ENCODE assay signal across 8 cellular contexts in genomic region chr11:6925636-6926207, GRCh38. TPM values are rescaled to one million over a fixed set of nuclear protein-coding genes. Genes with fewer than 3 reads are reported as not detected.
DNase-seq lines count a peak whose midpoint lies in the region; ATAC-seq, FAIRE-seq and TF ChIP-seq lines count a peak whose summit lies in the region.

No MANE protein-coding gene starts in this region.

- in situ Hi-C loops in transverse colon (cut with MboI; ENCODE audit: low pct_ligation_motif_present in 1 of 4, low pct_unique_long_range_greater_than_20kb in 1 of 4, low sequenced_read_pairs in 3 of 4), result no loop called here

- H3K4me3 Mint-ChIP-seq in IgD-negative memory B cell (peak overlapping the region; percentile 65 to 94 (median 90)), astrocyte (ENCODE audit: unreplicated experiment) (peak overlapping the region; percentile 97)

- DNase-seq in AG20443 (ENCODE audit: low spot score), result peak; percentile 24
- DNase-seq in astrocyte (ENCODE audit: low read depth), result peak; percentile 9
- DNase-seq in kidney, result no peak
- no peak for DNase-seq in transverse colon
- DNase-seq in GM19239 (ENCODE audit: insufficient read length, low spot score), result no peak
- no peak for DNase-seq in A172 (ENCODE audit: low spot score)

- 46 to 100% methylated on average over 1 to 2 of the region's 2 CpGs for WGBS in transverse colon (ENCODE audit: low coverage in 1 of 2), 2 donors

- TF ChIP-seq EP300 in transverse colon (IDR thresholded peaks at IDR 0.05; ENCODE audit: low read depth), result no peak

- peak overlapping the region; percentile 96 for H3K4me2 ChIP-seq in astrocyte (ENCODE audit: low read length)

- H3K79me2 ChIP-seq in astrocyte (ENCODE audit: insufficient read depth, low read length), result peaks cover 6% of the 10 kb centered on the region

- intact Hi-C loops in kidney (cut with DNase I) (no loop called here), transverse colon (cut with DNase I; ENCODE audit: low total_unique reads) (no loop called here)

- H2AFZ ChIP-seq in astrocyte (ENCODE audit: low read depth, low read length), result peak overlapping the region; percentile 99

- H3K9me3 Mint-ChIP-seq in IgD-negative memory B cell (peaks cover 0 to 2% (median 0%) of the 10 kb centered on the region in 3 donors), astrocyte (ENCODE audit: unreplicated experiment) (no peaks in the 10 kb centered on the region)

- H3K27ac Mint-ChIP-seq in IgD-negative memory B cell, result no peak overlapping the region
- H3K27ac Mint-ChIP-seq in astrocyte (ENCODE audit: unreplicated experiment), result peak overlapping the region; percentile 42

- H3K27me3 Mint-ChIP-seq in IgD-negative memory B cell, result peaks cover 5% of the 10 kb centered on the region
- H3K27me3 Mint-ChIP-seq in astrocyte (ENCODE audit: low read depth, unreplicated experiment), result no peaks in the 10 kb centered on the region

- FAIRE-seq in astrocyte (lab: Jason Lieb, UNC) (no peak), kidney (lab: Jason Lieb, UNC) (no peak), GM19239 (lab: Jason Lieb, UNC) (no peak)

- peak; percentile 9 for ATAC-seq in GM19043 (IDR thresholded peaks at IDR 0.05; ENCODE audit: low read depth, unreplicated experiment)

- H4K20me1 ChIP-seq in astrocyte (ENCODE audit: insufficient read depth, low read length), result no peaks in the 10 kb centered on the region

- peak overlapping the region; percentile 25 for H3K27ac ChIP-seq in astrocyte (ENCODE audit: low read depth, low read length)
- H3K27ac ChIP-seq in kidney (ENCODE audit: low read depth in 2 of 2, low read length in 2 of 2), result no peak overlapping the region
- peak overlapping the region; percentile 74 to 84 (median 82) for H3K27ac ChIP-seq in transverse colon

- H3K36me3 Mint-ChIP-seq in IgD-negative memory B cell (no peaks in the 10 kb centered on the region), astrocyte (ENCODE audit: low read depth, unreplicated experiment) (no peaks in the 10 kb centered on the region)

- H3K9ac ChIP-seq in astrocyte (ENCODE audit: low read length) (peak overlapping the region; percentile 89), kidney (ENCODE audit: low read length in 2 of 2) (peak overlapping the region in 1 of 2 donors; percentile 53)

- H3K4me3 ChIP-seq in astrocyte (ENCODE audit: insufficient read depth, low read depth, low read length) (peak overlapping the region; percentile 91), kidney (ENCODE audit: low read length in 2 of 2) (peak overlapping the region; percentile 89), transverse colon (peak overlapping the region in 3 of 4 donors; percentile 51 to 70 (median 64))

- no peaks in the 10 kb centered on the region for H3K27me3 ChIP-seq in astrocyte (ENCODE audit: insufficient read depth, low read length)
- no peaks in the 10 kb centered on the region for H3K27me3 ChIP-seq in transverse colon

- TF ChIP-seq CTCF in astrocyte (IDR thresholded peaks at IDR 0.05; ENCODE audit: insufficient read depth, low read depth, low read length) (no peak), kidney (IDR thresholded peaks at IDR 0.05; ENCODE audit: borderline replicate concordance, extremely low read depth, insufficient read depth) (no peak), transverse colon (IDR thresholded peaks at IDR 0.05) (no peak)

- H3K4me1 Mint-ChIP-seq in IgD-negative memory B cell, result peaks cover 9 to 15% (median 14%) of the 10 kb centered on the region in 3 donors
- peaks cover 2% of the 10 kb centered on the region for H3K4me1 Mint-ChIP-seq in astrocyte (ENCODE audit: low read depth, unreplicated experiment)

- H3K4me1 ChIP-seq in astrocyte (ENCODE audit: insufficient read depth, low read length) (peaks cover 12% of the 10 kb centered on the region), kidney (ENCODE audit: control insufficient read depth in 1 of 2, insufficient read depth in 1 of 2, low read depth in 1 of 2, low read length in 2 of 2) (peaks cover 0 to 7% of the 10 kb centered on the region in 2 donors), transverse colon (peaks cover 4 to 9% (median 7%) of the 10 kb centered on the region in 4 donors)

- H3K36me3 ChIP-seq in astrocyte (ENCODE audit: insufficient read depth, low read length) (no peaks in the 10 kb centered on the region), kidney (ENCODE audit: control insufficient read depth in 1 of 2, insufficient read depth in 2 of 2, low read length in 2 of 2) (no peaks in the 10 kb centered on the region), transverse colon (no peaks in the 10 kb centered on the region)

- H3K9me3 ChIP-seq in astrocyte (ENCODE audit: insufficient read depth, low read depth, low read length) (no peaks in the 10 kb centered on the region), kidney (ENCODE audit: control insufficient read depth in 1 of 2, low read length in 2 of 2) (no peaks in the 10 kb centered on the region), transverse colon (no peaks in the 10 kb centered on the region)

- TF ChIP-seq POLR2A in transverse colon (IDR thresholded peaks at IDR 0.05), result no peak

RNA-seq across cellular contexts. Expression of gene ZNF215, which starts 0.5 kb away (rescaled TPM):
- polyA plus RNA-seq in IgD-negative memory B cell (1.4 TPM), kidney (ENCODE audit: insufficient read depth, low read depth, low replicate concordance) (0.56 TPM)
- total RNA-seq in astrocyte (2.1 and 2.9 TPM in 2 replicates), kidney (6.4 TPM), transverse colon (10 to 100 TPM in 1 of 4 donors, 1 to 10 TPM in 3; 1.1 to 10.6 (median 3.1) TPM)
- total RNA-seq in A172 (2014; rRNA removed; shearing (Covaris generic)), result not detected in 2 replicates

RNA-seq across cellular contexts. Expression of gene OR2D3, which starts 4.9 kb away (rescaled TPM):
- polyA plus RNA-seq in IgD-negative memory B cell (not detected), kidney (ENCODE audit: insufficient read depth, low read depth, low replicate concordance) (not detected)
- total RNA-seq in astrocyte (not detected in 2 replicates), kidney (not detected), transverse colon (not detected)
- not detected in 2 replicates for total RNA-seq in A172 (2014; rRNA removed; shearing (Covaris generic))

RNA-seq across cellular contexts. Expression of gene OR2D2, which starts 33.4 kb away (rescaled TPM):
- not detected for polyA plus RNA-seq in IgD-negative memory B cell
- total RNA-seq in astrocyte, result 0.39 TPM in 1 of 2 replicates, not detected in the other
- total RNA-seq in kidney, result 0.60 TPM
- not detected for polyA plus RNA-seq in kidney (ENCODE audit: insufficient read depth, low read depth, low replicate concordance)
- 1 to 10 TPM in 1 of 4 donors, under 1 TPM in 1, not detected in 2; 0.64 to 1.4 TPM for total RNA-seq in transverse colon
- not detected in 2 replicates for total RNA-seq in A172 (2014; rRNA removed; shearing (Covaris generic))

RNA-seq across cellular contexts. Expression of gene OR10A4, which starts 49.3 kb away (rescaled TPM):
- polyA plus RNA-seq in IgD-negative memory B cell (not detected), kidney (ENCODE audit: insufficient read depth, low read depth, low replicate concordance) (not detected)
- total RNA-seq in astrocyte (not detected in 2 replicates), kidney (not detected), transverse colon (not detected)
- not detected in 2 replicates for total RNA-seq in A172 (2014; rRNA removed; shearing (Covaris generic))

Comparison
In these comparisons a context has a peak if more than half of its experiments do, and no peak if none do; other contexts are left out.
1. DNase-seq: peak in AG20443 (single experiment) and astrocyte (single experiment); none in kidney (single experiment), transverse colon (single experiment), GM19239 (single experiment) and A172 (single experiment).
2. H3K27ac ChIP-seq: peak in astrocyte (single experiment) and transverse colon (4 of 4); none in kidney (0 of 2).
3. Peak in every context shown above with its lines, with median percentiles within 50 percentile points of each other: H3K4me3 ChIP-seq.